In genomic region chr16:21982108-21982507, GRCh38 we compare ENCODE assay signal across 19 cellular contexts. TPM values are rescaled to one million over a fixed set of nuclear protein-coding genes. Genes with fewer than 3 reads are reported as not detected.
"Had no signal": no experiment of that assay in that cellular context is flagged by ENCODE, and none has a peak within 500 bp of the region (broad histone marks: within the 10 kb centered on the region; RNA-seq: fewer than 3 reads in every experiment).

No MANE protein-coding gene starts in this region.

- DNase-seq: activated effector memory CD4-positive, alpha-beta T cell treated with Interleukin-2 at 50 U/mL for 16 hours; activated naive CD4-positive, alpha-beta T cell treated with anti-CD3 and anti-CD28 coated beads, Interleukin-2, amount 50 U/mL, for 16 hours; amniotic stem cell; esophagus squamous epithelium; left lung; mammary epithelial cell; ovary; sigmoid colon; spleen had no signal

- H3K27ac ChIP-seq: coronary artery, esophagus squamous epithelium, hepatocyte, left lung, ovary, sigmoid colon, spleen had no signal

- H3K36me3 ChIP-seq: ovary had no signal

- ATAC-seq: left lung had no signal

- H3K27me3 ChIP-seq: esophagus squamous epithelium, hepatocyte, left lung, ovary, sigmoid colon, spleen had no signal

- H3K9me3 ChIP-seq: esophagus squamous epithelium, left lung, ovary, sigmoid colon, spleen had no signal

- H3K27me3 Mint-ChIP-seq: brain; central memory CD8-positive, alpha-beta T cell had no signal

- H3K27ac Mint-ChIP-seq: brain had no signal

- H3K4me3 ChIP-seq: coronary artery, esophagus squamous epithelium, hepatocyte, left lung, ovary, sigmoid colon, spleen had no signal

- H3K4me1 ChIP-seq: left lung, sigmoid colon had no signal

- H3K4me3 Mint-ChIP-seq: brain; central memory CD8-positive, alpha-beta T cell had no signal

- H3K4me1 Mint-ChIP-seq: brain; central memory CD8-positive, alpha-beta T cell had no signal

- H3K9me3 Mint-ChIP-seq: brain; central memory CD8-positive, alpha-beta T cell had no signal

RNA-seq across cellular contexts. Expression of gene PDZD9, which starts 18.8 kb away (rescaled TPM):
- total RNA-seq: endothelial cell of umbilical vein, esophagus squamous epithelium, fibroblast of villous mesenchyme, glomerular endothelial cell, hepatocyte, left lung, mammary epithelial cell, ovary, sigmoid colon, spleen, ureter had no signal
- polyA plus RNA-seq: endothelial cell of umbilical vein, hepatocyte, keratinocyte, ovary, sigmoid colon, spleen, thymus had no signal
